8 cellular contexts compared by ENCODE assay signal in genomic region chr12:119229837-119230236, GRCh38. TPM values are rescaled to one million over a fixed set of nuclear protein-coding genes. Genes with fewer than 3 reads are reported as not detected.
DNase-seq lines count a peak whose midpoint lies in the region; ATAC-seq and TF ChIP-seq lines count a peak whose summit lies in the region.

No MANE protein-coding gene starts in this region.

- H3K4me2 ChIP-seq in Karpas-422 (ENCODE audit: low read depth, low read length, poor library complexity, severe bottlenecking) = no peak overlapping the region

- DNase-seq in Ammon's horn (ENCODE audit: low spot score) = peak; percentile 56
- peak; percentile 45 for DNase-seq in Karpas-422
- DNase-seq in astrocyte of the spinal cord (ENCODE audit: low read depth, low spot score) = peak; percentile 6
- peak; percentile 87 for DNase-seq in islet precursor cell
- no peak for DNase-seq in NCI-H2081 (lab: John Stamatoyannopoulos, UW)
- no peak for DNase-seq in GOT3 (lab: John Stamatoyannopoulos, UW)

- ATAC-seq in HG03354 (IDR thresholded peaks at IDR 0.05; ENCODE audit: poor library complexity, severe bottlenecking, unreplicated experiment) = no peak
- no peak for ATAC-seq in GM21515 (IDR thresholded peaks at IDR 0.05; ENCODE audit: unreplicated experiment)

- no peaks in the 10 kb centered on the region for H3K79me2 ChIP-seq in Karpas-422 (ENCODE audit: low read length)

- H3K4me3 ChIP-seq in Karpas-422 (ENCODE audit: low read length) = no peak overlapping the region
- H3K4me3 ChIP-seq in astrocyte of the spinal cord (ENCODE audit: low read depth, low read length) = no peak overlapping the region

- H3K9me3 ChIP-seq in Karpas-422 (ENCODE audit: low read length) = no peaks in the 10 kb centered on the region

- H3K27me3 ChIP-seq in Karpas-422 (ENCODE audit: low read length) = no peaks in the 10 kb centered on the region

- H3K9ac ChIP-seq in Karpas-422 (ENCODE audit: low read length) = no peak overlapping the region

- H3K9me2 ChIP-seq in Karpas-422 (replicated peaks; ENCODE audit: insufficient read depth, low read length) = no peaks in the 10 kb centered on the region

- no peak for TF ChIP-seq CTCF in astrocyte of the spinal cord (IDR thresholded peaks at IDR 0.05; ENCODE audit: low read depth, low read length)

- H2AFZ ChIP-seq in Karpas-422 (ENCODE audit: low read length) = no peak overlapping the region

- in situ Hi-C loops in astrocyte of the spinal cord (cut with HindIII; ENCODE audit: low sequenced_read_pairs) = no loop called here

- no peaks in the 10 kb centered on the region for H3K36me3 ChIP-seq in Karpas-422 (ENCODE audit: insufficient read depth, low read length)

- H3K4me1 ChIP-seq in Karpas-422 (ENCODE audit: low read length) = no peaks in the 10 kb centered on the region

- no peak overlapping the region for H3K27ac ChIP-seq in Karpas-422 (ENCODE audit: low read length)

- H4K20me1 ChIP-seq in Karpas-422 (ENCODE audit: insufficient read depth, low read depth, low read length) = no peaks in the 10 kb centered on the region

RNA-seq across cellular contexts. Expression of gene HSPB8, which starts 51.1 kb away (rescaled TPM):
- not detected in 2 replicates for total RNA-seq in Karpas-422 (2014; rRNA removed; shearing (Covaris generic); ENCODE audit: low replicate concordance)

Comparison
In these comparisons a context has a peak if more than half of its experiments do, and no peak if none do; other contexts are left out.
1. DNase-seq: peak in Ammon's horn (single experiment), Karpas-422 (single experiment), astrocyte of the spinal cord (single experiment) and islet precursor cell (single experiment); none in NCI-H2081 (0 of 2) and GOT3 (single experiment).